Comparison of ENCODE assay signal across 8 cellular contexts in the genomic region with DNA sequence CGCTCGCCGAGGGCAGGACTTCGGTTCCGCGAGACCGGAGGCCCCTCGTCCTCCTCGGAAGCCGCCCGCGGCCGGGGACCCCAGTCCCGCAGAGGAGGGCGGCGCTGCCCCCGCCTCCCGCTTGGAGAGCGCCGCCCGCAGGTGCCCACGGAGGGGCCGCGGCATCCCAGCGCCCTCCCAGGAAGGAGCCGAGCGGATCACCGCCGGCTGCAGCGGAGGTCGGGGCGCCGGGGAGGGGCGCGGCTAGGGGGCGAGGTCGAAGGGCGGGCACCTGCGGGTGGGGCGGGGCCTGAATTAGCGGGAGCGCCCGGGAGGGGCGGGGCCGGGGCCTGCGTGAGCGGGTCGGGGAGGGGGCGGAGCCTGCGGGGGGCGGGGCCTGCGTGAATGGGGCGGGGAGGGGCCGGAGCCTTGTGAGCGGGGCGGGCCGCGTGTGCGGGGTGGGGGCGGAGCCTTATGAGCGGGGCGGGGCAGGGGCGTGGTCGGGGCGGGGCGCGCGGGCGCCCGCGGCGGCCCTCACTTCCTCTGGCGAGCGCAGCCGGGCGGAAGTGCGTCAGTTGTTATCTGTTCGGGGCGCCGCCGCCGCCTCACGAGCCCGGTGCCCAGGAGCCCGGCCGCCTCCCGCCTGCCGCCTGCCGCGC. TPM values are rescaled to one million over a fixed set of nuclear protein-coding genes. Genes with fewer than 3 reads are reported as not detected.
A peak's percentile ranks its signal among the peaks of the same experiment; 100 is the strongest.
DNase-seq lines count a peak whose midpoint lies in the region; ATAC-seq and TF ChIP-seq lines count a peak whose summit lies in the region.

A gene (plus strand): TSS at position 550 of the 638 bp plus-strand sequence.

- peaks cover 16% of the 10 kb centered on the region for H3K27me3 ChIP-seq in AG04450 (ENCODE audit: control insufficient read depth, insufficient read depth, low read length)

- peak; percentile 51 for DNase-seq in AG04450 (ENCODE audit: low read depth, low spot score)
- DNase-seq in NCI-H460 (ENCODE audit: extremely low read depth, low read depth) = peak; percentile 86
- peak; percentile 89 to 92 for DNase-seq in activated CD4-positive, alpha-beta T cell treated with anti-CD3 and anti-CD28 coated beads for 24 hours (ENCODE audit: low read depth in 2 of 2)
- peak; percentile 100 for DNase-seq in cerebellum (ENCODE audit: low spot score)
- peak; percentile 67 for DNase-seq in kidney glomerular epithelial cell (lab: John Stamatoyannopoulos, UW)
- peak; percentile 89 to 91 for DNase-seq in stimulated activated CD4-positive, alpha-beta T cell treated with anti-CD3 and anti-CD28 coated beads, Interleukin-15, amount 100 ng/mL, for 1 hour (ENCODE audit: low read depth in 1 of 2, low spot score in 1 of 2)

- H3K9me3 ChIP-seq in AG04450 (ENCODE audit: control insufficient read depth, insufficient read depth, low read length) = no peaks in the 10 kb centered on the region; the same call in 1 of the 2 replicates

- TF ChIP-seq CTCF in AG04450 (IDR thresholded peaks at IDR 0.05; ENCODE audit: low read depth, low read length) = no peak

- H3K4me3 ChIP-seq in AG04450 (ENCODE audit: low read depth, low read length) = peak within 1 kb of the TSS; percentile 70

- POLR2A ChIA-PET in AG04450 (lab: Yijun Ruan, JAX) = no interaction called here

- peak; percentile 47 for ATAC-seq in GM19023 (IDR thresholded peaks at IDR 0.05; ENCODE audit: unreplicated experiment)
- ATAC-seq in HG03342 (IDR thresholded peaks at IDR 0.05; ENCODE audit: unreplicated experiment) = peak; percentile 60

- CTCF ChIA-PET in AG04450 (lab: Charles Lee) = no interaction called here

- H3K27ac ChIP-seq in AG04450 (ENCODE audit: low read depth, low read length) = no peak within 1 kb of the TSS

RNA-seq across cellular contexts. Expression of the gene that starts here (rescaled TPM):
- 1.1 and 1.5 TPM in 2 replicates for polyA plus RNA-seq in AG04450 (2011; rRNA removed)
- 0.91 and 1.1 TPM in 2 replicates for polyA minus RNA-seq in AG04450 (2011; rRNA and poly(A)+ RNA removed)
- 18.2 and 26.6 TPM in 2 replicates for total RNA-seq in NCI-H460 (2014; rRNA removed; shearing (Covaris generic))
- 69.7 and 133 TPM in 2 replicates for polyA plus RNA-seq in NCI-H460 (2014; cell fraction: nucleus; rRNA removed)
- 10.5 TPM for total RNA-seq in cerebellum
